ENCODE assay signal across 1 cellular context in the genomic region with DNA sequence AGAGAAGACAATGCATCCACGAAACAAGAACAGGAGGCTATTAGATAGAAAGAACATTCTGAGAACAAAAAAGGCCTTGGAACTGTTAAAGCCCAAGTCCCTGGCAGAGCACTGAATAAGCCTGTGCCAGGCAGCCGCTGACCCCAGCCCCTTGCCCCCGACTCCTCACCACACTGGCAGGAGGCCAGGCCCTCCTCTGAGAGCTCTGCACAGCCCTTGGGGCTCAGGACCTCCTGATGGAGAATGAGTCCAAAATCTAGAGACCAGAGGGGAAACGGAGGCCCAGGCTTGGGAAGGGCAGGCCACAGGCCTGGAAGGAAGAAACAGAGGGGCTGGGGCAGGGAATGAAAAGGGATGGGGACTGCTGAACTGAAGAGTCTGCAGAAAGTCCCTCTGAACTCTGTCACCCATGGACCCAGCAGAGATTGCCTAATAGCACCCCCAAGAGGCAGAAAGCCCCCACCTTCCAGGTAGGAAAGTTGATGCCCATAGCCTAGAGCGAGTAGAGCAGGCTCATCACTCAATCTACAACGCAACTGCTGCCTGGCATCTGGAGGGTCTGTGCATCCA.
TF ChIP-seq lines count a peak whose summit lies in the region.

No MANE protein-coding gene starts in this region.

TF ChIP-seq in GM23338, 12 proteins besides CTCF, POLR2A, EP300 and RAD21 (continued from another document):
- no peak for TF ChIP-seq ZNF462 (CRISPR knock-in tag; IDR thresholded peaks at IDR 0.05)
- no peak for TF ChIP-seq CREB1 (CRISPR knock-in tag; IDR thresholded peaks at IDR 0.05; ENCODE audit: low read depth)
- no peak for TF ChIP-seq EZH2phosphoT487 (IDR thresholded peaks at IDR 0.05; ENCODE audit: unreplicated experiment)
- no peak for TF ChIP-seq REST (IDR thresholded peaks at IDR 0.05; ENCODE audit: unreplicated experiment)
